1 cellular context compared by ENCODE assay signal in the genomic region with DNA sequence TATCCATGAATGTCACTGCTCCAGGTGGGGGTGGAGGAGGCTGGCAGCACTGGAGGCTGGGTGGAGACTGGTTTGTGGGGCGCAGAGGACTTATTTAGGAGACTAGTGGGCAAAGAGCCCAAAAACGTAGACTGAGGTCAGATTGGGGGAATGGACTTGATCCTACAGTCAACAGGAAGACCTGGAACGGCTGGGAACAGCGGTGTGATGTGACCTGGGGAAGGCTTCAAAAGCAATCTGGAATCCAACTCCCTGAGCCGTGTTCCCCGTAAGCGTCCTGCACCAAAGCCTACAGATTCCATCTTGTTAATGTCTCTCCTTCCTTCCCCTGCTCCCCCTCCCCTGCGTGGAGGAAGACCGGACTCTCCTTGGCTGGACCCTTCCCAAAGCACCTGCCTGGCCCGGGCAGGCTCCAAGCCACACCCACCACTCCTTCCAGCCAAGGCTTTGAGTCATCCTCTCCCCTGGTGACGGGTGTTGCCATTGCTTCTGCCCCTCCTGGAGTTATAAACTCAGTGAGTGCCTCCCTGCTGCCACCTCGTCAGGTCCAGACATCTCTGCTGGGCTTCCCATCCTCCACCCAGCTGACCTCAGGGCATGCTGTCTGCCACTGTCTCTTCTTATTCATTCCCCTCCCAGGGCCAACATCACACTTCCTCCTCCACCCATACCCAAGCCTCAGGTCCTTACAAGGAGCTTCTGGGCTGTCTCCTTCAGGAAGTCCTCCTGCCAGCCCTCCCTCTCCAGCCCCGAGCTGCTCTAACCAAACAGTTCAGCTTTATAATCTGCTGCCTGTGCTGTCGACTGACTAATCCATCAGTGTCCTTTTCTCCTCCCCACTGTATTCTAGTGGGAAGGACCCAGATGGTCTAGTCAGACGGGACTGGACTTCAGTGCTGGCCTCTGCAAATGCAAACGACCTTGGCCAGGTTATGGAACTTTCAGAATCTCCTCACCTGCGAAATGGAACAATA.
TF ChIP-seq lines count a peak whose summit lies in the region.

No MANE protein-coding gene starts in this region.

TF ChIP-seq in HEK293, 187 proteins besides CTCF, POLR2A, EP300 and RAD21 (continued from another document):
- TF ChIP-seq PRDM2 (tag by site-specific recombination; IDR thresholded peaks at IDR 0.05; ENCODE audit: borderline replicate concordance) = peak; percentile 39; the same call in 1 of the 2 replicates
- TF ChIP-seq ZNF837 (tag by site-specific recombination; IDR thresholded peaks at IDR 0.05) = no peak
- TF ChIP-seq ZNF747 (tag by site-specific recombination; IDR thresholded peaks at IDR 0.05) = no peak
- TF ChIP-seq, protein P1, sequence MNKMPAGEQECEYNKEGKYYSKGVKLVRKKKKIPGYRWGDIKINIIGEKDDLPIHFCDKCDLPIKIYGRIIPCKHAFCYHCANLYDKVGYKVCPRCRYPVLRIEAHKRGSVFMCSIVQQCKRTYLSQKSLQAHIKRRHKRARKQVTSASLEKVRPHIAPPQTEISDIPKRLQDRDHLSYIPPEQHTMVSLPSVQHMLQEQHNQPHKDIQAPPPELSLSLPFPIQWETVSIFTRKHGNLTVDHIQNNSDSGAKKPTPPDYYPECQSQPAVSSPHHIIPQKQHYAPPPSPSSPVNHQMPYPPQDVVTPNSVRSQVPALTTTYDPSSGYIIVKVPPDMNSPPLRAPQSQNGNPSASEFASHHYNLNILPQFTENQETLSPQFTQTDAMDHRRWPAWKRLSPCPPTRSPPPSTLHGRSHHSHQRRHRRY (tag by site-specific recombination; IDR thresholded peaks at IDR 0.05) = no peak
- peak; percentile 85 for TF ChIP-seq ZNF335 (tag by site-specific recombination; conservative IDR thresholded peaks at IDR 0.05)
- peak; percentile 87 for TF ChIP-seq KLF1 (tag by site-specific recombination; IDR thresholded peaks at IDR 0.05)
- TF ChIP-seq ZNF549 (tag by site-specific recombination; IDR thresholded peaks at IDR 0.05) = no peak
- TF ChIP-seq ZNF174 (tag by site-specific recombination; IDR thresholded peaks at IDR 0.05) = no peak
- TF ChIP-seq ZNF560 (tag by site-specific recombination; IDR thresholded peaks at IDR 0.05; ENCODE audit: borderline replicate concordance) = no peak
- no peak for TF ChIP-seq ZSCAN30 (tag by site-specific recombination; IDR thresholded peaks at IDR 0.05)
- TF ChIP-seq, protein P2, sequence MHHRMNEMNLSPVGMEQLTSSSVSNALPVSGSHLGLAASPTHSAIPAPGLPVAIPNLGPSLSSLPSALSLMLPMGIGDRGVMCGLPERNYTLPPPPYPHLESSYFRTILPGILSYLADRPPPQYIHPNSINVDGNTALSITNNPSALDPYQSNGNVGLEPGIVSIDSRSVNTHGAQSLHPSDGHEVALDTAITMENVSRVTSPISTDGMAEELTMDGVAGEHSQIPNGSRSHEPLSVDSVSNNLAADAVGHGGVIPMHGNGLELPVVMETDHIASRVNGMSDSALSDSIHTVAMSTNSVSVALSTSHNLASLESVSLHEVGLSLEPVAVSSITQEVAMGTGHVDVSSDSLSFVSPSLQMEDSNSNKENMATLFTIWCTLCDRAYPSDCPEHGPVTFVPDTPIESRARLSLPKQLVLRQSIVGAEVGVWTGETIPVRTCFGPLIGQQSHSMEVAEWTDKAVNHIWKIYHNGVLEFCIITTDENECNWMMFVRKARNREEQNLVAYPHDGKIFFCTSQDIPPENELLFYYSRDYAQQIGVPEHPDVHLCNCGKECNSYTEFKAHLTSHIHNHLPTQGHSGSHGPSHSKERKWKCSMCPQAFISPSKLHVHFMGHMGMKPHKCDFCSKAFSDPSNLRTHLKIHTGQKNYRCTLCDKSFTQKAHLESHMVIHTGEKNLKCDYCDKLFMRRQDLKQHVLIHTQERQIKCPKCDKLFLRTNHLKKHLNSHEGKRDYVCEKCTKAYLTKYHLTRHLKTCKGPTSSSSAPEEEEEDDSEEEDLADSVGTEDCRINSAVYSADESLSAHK (tag by site-specific recombination; IDR thresholded peaks at IDR 0.05) = no peak
- TF ChIP-seq ZNF366 (tag by site-specific recombination; conservative IDR thresholded peaks at IDR 0.05) = peak; percentile 79
- TF ChIP-seq, protein P3, sequence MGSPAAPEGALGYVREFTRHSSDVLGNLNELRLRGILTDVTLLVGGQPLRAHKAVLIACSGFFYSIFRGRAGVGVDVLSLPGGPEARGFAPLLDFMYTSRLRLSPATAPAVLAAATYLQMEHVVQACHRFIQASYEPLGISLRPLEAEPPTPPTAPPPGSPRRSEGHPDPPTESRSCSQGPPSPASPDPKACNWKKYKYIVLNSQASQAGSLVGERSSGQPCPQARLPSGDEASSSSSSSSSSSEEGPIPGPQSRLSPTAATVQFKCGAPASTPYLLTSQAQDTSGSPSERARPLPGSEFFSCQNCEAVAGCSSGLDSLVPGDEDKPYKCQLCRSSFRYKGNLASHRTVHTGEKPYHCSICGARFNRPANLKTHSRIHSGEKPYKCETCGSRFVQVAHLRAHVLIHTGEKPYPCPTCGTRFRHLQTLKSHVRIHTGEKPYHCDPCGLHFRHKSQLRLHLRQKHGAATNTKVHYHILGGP (tag by site-specific recombination; IDR thresholded peaks at IDR 0.05) = no peak
- TF ChIP-seq GLI2 (tag by site-specific recombination; IDR thresholded peaks at IDR 0.05; ENCODE audit: borderline replicate concordance, low read depth) = no peak
- TF ChIP-seq, protein P4, sequence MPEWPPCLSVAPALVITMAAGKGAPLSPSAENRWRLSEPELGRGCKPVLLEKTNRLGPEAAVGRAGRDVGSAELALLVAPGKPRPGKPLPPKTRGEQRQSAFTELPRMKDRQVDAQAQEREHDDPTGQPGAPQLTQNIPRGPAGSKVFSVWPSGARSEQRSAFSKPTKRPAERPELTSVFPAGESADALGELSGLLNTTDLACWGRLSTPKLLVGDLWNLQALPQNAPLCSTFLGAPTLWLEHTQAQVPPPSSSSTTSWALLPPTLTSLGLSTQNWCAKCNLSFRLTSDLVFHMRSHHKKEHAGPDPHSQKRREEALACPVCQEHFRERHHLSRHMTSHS (tag by site-specific recombination; IDR thresholded peaks at IDR 0.05) = no peak
- TF ChIP-seq ZFP37 (tag by site-specific recombination; IDR thresholded peaks at IDR 0.05) = no peak
- TF ChIP-seq ZNF416 (tag by site-specific recombination; IDR thresholded peaks at IDR 0.05) = no peak
- no peak for TF ChIP-seq ZNF555 (tag by site-specific recombination; conservative IDR thresholded peaks at IDR 0.05)
- TF ChIP-seq ZNF398 (tag by site-specific recombination; IDR thresholded peaks at IDR 0.05) = peak; percentile 57; the same call in 1 of the 2 replicates
- no peak for TF ChIP-seq RBAK (tag by site-specific recombination; IDR thresholded peaks at IDR 0.05)
- TF ChIP-seq ZNF214 (tag by site-specific recombination; IDR thresholded peaks at IDR 0.05; ENCODE audit: borderline replicate concordance) = no peak
- peak; percentile 9; the same call in 1 of the 2 replicates for TF ChIP-seq ZNF10 (tag by site-specific recombination; IDR thresholded peaks at IDR 0.05)
- TF ChIP-seq ZNF24 (tag by site-specific recombination; IDR thresholded peaks at IDR 0.05) = no peak
